Comparison of ENCODE assay signal across 25 cellular contexts in genomic region chr1:116205941-116206679, GRCh38.
DNase-seq lines count a peak whose midpoint lies in the region; ATAC-seq, FAIRE-seq and TF ChIP-seq lines count a peak whose summit lies in the region.
"Had no signal": no experiment of that assay in that cellular context is flagged by ENCODE, and none has a peak within 500 bp of the region (broad histone marks: within the 10 kb centered on the region; RNA-seq: fewer than 3 reads in every experiment).

No MANE protein-coding gene starts in this region.

- no peaks in the 10 kb centered on the region for H3K36me3 ChIP-seq in K562 (ENCODE audit: control insufficient read depth, insufficient read depth, low read length)
- H3K36me3 ChIP-seq: BE2C; BLaER1 treated with 17β-estradiol and CSF1 and Interleukin-3, amounts not matched to agents 10 nM and 100 nM; HAP-1 had no signal

- in situ Hi-C loops in K562 (cut with MboI), result no loop called here

- POLR2A ChIA-PET in K562 (lab: Yijun Ruan, JAX), result no interaction called here

- peak overlapping the region; percentile 52 for H3K27ac ChIP-seq in C4-2B
- no peak overlapping the region for H3K27ac ChIP-seq in K562 (ENCODE audit: extremely low read depth, low read depth, low read length)
- H3K27ac ChIP-seq: A549; BLaER1 treated with 17β-estradiol and CSF1 and Interleukin-3, amounts not matched to agents 10 nM and 100 nM had no signal

- no peak for FAIRE-seq in K562 (lab: Jason Lieb, UNC)
- FAIRE-seq: A549, GM12891, GM18507, H54 had no signal

- H3K9me3 ChIP-seq in K562 (replicated peaks; ENCODE audit: control insufficient read depth, insufficient read depth, low read depth, low read length), result no peaks in the 10 kb centered on the region
- H3K9me3 ChIP-seq: A549; BE2C; BLaER1 treated with 17β-estradiol and CSF1 and Interleukin-3, amounts not matched to agents 10 nM and 100 nM; Caco-2; HAP-1 had no signal

- ATAC-seq in K562, result no peak
- ATAC-seq: A549; CD8-positive, alpha-beta T cell had no signal

- DNase-seq in LNCaP clone FGC (ENCODE audit: low read depth) (peak; percentile 10), K562 (ENCODE audit: extremely low read depth in 1 of 4, low spot score in 3 of 4) (no peak), CD1c-positive myeloid dendritic cell (ENCODE audit: extremely low spot score) (no peak), ureter (ENCODE audit: low spot score) (no peak), DMS 273 (lab: John Stamatoyannopoulos, UW; ENCODE audit: unreplicated experiment) (no peak)
- DNase-seq: 8988T; ACHN; AML-193; BE2C; Caco-2; CD4-positive, CD25-positive, alpha-beta regulatory T cell; CD8-positive, alpha-beta T cell; DMS 273 treated with DMSO at 0.1 percent for 48 hours; DMS79; EL; GDM1; GOT3; HFFc6 had no signal

- no peak overlapping the region for H3K4me3 ChIP-seq in LNCaP clone FGC (ENCODE audit: low read depth, low read length)
- H3K4me3 ChIP-seq in K562, result no peak overlapping the region
- H3K4me3 ChIP-seq: A549; BLaER1 treated with 17β-estradiol and CSF1 and Interleukin-3, amounts not matched to agents 10 nM and 100 nM; HAP-1 had no signal

- TF ChIP-seq CTCF in C4-2B (conservative IDR thresholded peaks at IDR 0.05), result no peak
- no peak for TF ChIP-seq CTCF in LNCaP clone FGC (IDR thresholded peaks at IDR 0.05; ENCODE audit: control insufficient read depth, extremely low read depth, insufficient read depth)
- TF ChIP-seq CTCF in K562 (IDR thresholded peaks at IDR 0.05 in 2 of 3, conservative IDR thresholded peaks at IDR 0.05 in 1 of 3; ENCODE audit: insufficient read depth in 2 of 3, low read depth in 1 of 3, low read length in 3 of 3), result no peak

- no TSS peak for BruUV-seq in K562 (replicated peaks; lab: Mats Ljungman, UMichigan)

- H3K4me1 ChIP-seq in K562 (replicated peaks in 1 of 2; ENCODE audit: control insufficient read depth in 2 of 2, insufficient read depth in 2 of 2, low read length in 2 of 2), result no peaks in the 10 kb centered on the region
- H3K4me1 ChIP-seq: A549; BE2C; BLaER1 treated with 17β-estradiol and CSF1 and Interleukin-3, amounts not matched to agents 10 nM and 100 nM; Caco-2; HAP-1 had no signal

- CTCF ChIA-PET in K562 (lab: Yijun Ruan, JAX; ENCODE audit: low intra/inter-chr PET ratio), result no interaction called here

- 3% methylated on average over 3 of the region's 3 CpGs for whole genome bisulfite sequencing in K562 (ENCODE audit: insufficient coverage, low coverage, missing lambda C conversion rate)

- H4K20me1 ChIP-seq in K562 (replicated peaks; ENCODE audit: control insufficient read depth, insufficient read depth, low read length), result no peaks in the 10 kb centered on the region; the same call in 1 of the 2 replicates
- H4K20me1 ChIP-seq: BLaER1 treated with 17β-estradiol and CSF1 and Interleukin-3, amounts not matched to agents 10 nM and 100 nM had no signal

- no peak overlapping the region for H3K4me2 ChIP-seq in K562 (ENCODE audit: insufficient read depth, low read length)
- H3K4me2 ChIP-seq: A549; BLaER1 treated with 17β-estradiol and CSF1 and Interleukin-3, amounts not matched to agents 10 nM and 100 nM had no signal

- TF ChIP-seq EP300 in K562 (IDR thresholded peaks at IDR 0.05; ENCODE audit: low read length), result no peak

- no peak for TF ChIP-seq POLR2A in K562 (conservative IDR thresholded peaks at IDR 0.05)

- intact Hi-C loops in K562 (cut with micrococcal nuclease), result no loop called here

- H3K9me1 ChIP-seq in K562 (ENCODE audit: control insufficient read depth, insufficient read depth, low read length), result no peaks in the 10 kb centered on the region

- H3K79me2 ChIP-seq in K562 (ENCODE audit: control insufficient read depth, insufficient read depth, low read length), result no peaks in the 10 kb centered on the region

- no peak for TF ChIP-seq RAD21 in K562 (CRISPR knock-in tag; conservative IDR thresholded peaks at IDR 0.05 in 1 of 2, IDR thresholded peaks at IDR 0.05 in 1 of 2)

- no peak overlapping the region for H3K9ac ChIP-seq in K562 (ENCODE audit: insufficient read depth in 1 of 2, low read depth in 2 of 2, low read length in 2 of 2)
- H3K9ac ChIP-seq: BLaER1 treated with 17β-estradiol and CSF1 and Interleukin-3, amounts not matched to agents 10 nM and 100 nM had no signal

- no peak overlapping the region for H2AFZ ChIP-seq in K562 (ENCODE audit: low read depth, low read length)

- peaks cover 6 to 14% of the 10 kb centered on the region in 2 experiments for H3K27me3 ChIP-seq in K562 (ENCODE audit: control insufficient read depth in 2 of 2, insufficient read depth in 2 of 2, low read length in 2 of 2)
- H3K27me3 ChIP-seq: BE2C; BLaER1 treated with 17β-estradiol and CSF1 and Interleukin-3, amounts not matched to agents 10 nM and 100 nM had no signal

TF ChIP-seq in K562, 482 proteins besides CTCF, POLR2A, EP300 and RAD21 (continues in another document):
- TF ChIP-seq HMG20A (CRISPR knock-in tag; conservative IDR thresholded peaks at IDR 0.05) (no peak), ZNF707 (CRISPR knock-in tag; conservative IDR thresholded peaks at IDR 0.05) (no peak), DACH1 (IDR thresholded peaks at IDR 0.05; ENCODE audit: partially characterized antibody) (no peak), ZNF766 (CRISPR knock-in tag; conservative IDR thresholded peaks at IDR 0.05) (no peak), UBTF (IDR thresholded peaks at IDR 0.05; ENCODE audit: borderline replicate concordance in 1 of 2, low read depth in 2 of 2, low read length in 2 of 2) (no peak), ELF2 (CRISPR knock-in tag; IDR thresholded peaks at IDR 0.05) (no peak), CGGBP1 (CRISPR knock-in tag; IDR thresholded peaks at IDR 0.05) (no peak), FOXA3 (CRISPR knock-in tag; conservative IDR thresholded peaks at IDR 0.05 in 1 of 2, IDR thresholded peaks at IDR 0.05 in 1 of 2) (peak in 1 of 2 experiments; percentile 79; a peak in 2 of 4 replicates), TFE3 (CRISPR knock-in tag; IDR thresholded peaks at IDR 0.05) (peak; percentile 73), RNF2 (IDR thresholded peaks at IDR 0.05) (no peak), RAD51 (IDR thresholded peaks at IDR 0.05; ENCODE audit: borderline replicate concordance, low read depth) (peak; percentile 61), USF1 (CRISPR knock-in tag; IDR thresholded peaks at IDR 0.05) (peak; percentile 17; the same call in 1 of the 2 replicates), GMEB1 (CRISPR knock-in tag; IDR thresholded peaks at IDR 0.05) (no peak), SMARCA4 (IDR thresholded peaks at IDR 0.05) (no peak), TCF15 (CRISPR knock-in tag; IDR thresholded peaks at IDR 0.05) (no peak)
